ENCODE assay signal across 20 cellular contexts in the genomic region with DNA sequence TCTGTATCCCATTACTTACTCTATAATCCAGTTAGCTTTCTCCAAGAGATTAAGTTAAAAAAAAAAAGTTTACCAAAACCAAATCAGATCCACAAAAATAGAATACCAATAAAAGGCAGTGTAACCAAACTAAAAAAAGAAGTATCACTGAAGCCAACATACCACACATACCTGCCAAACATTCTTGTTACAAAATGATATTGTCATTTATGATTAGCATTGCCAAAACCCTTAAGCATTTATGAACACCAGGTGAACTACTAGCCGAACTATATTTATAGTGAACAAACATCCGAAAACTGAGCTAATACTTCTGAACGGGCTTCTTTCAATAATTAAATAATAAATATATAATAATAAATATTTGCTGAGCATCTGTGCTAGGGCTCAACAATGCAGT. TPM values are rescaled to one million over a fixed set of nuclear protein-coding genes. Genes with fewer than 3 reads are reported as not detected.
DNase-seq lines count a peak whose midpoint lies in the region; ATAC-seq and TF ChIP-seq lines count a peak whose summit lies in the region.
"Had no signal": no experiment of that assay in that cellular context is flagged by ENCODE, and none has a peak within 500 bp of the region (broad histone marks: within the 10 kb centered on the region; RNA-seq: fewer than 3 reads in every experiment).

No MANE protein-coding gene starts in this region.

- H3K9me3 ChIP-seq in heart left ventricle (no peaks in the 10 kb centered on the region), right atrium auricular region (no peaks in the 10 kb centered on the region), T-helper 17 cell (ENCODE audit: control insufficient read depth, low read length, poor library complexity, severe bottlenecking) (no peaks in the 10 kb centered on the region)
- H3K9me3 ChIP-seq: MG63 had no signal

- peak in 1 of 4 donors; percentile 50 for ATAC-seq in heart left ventricle
- ATAC-seq in T-helper 17 cell: no peak
- ATAC-seq in memory B cell (ENCODE audit: low read depth): no peak
- no peak for ATAC-seq in HG03139 (IDR thresholded peaks at IDR 0.05; ENCODE audit: unreplicated experiment)
- no peak for ATAC-seq in HG03097 (IDR thresholded peaks at IDR 0.05; ENCODE audit: low FRiP score, unreplicated experiment)
- ATAC-seq: GM23338, PC-3 had no signal

- H3K36me3 Mint-ChIP-seq in T-helper 17 cell (ENCODE audit: low read depth): peaks cover 7% of the 10 kb centered on the region
- H3K36me3 Mint-ChIP-seq in memory B cell: peaks cover 20% of the 10 kb centered on the region

- H3K4me1 Mint-ChIP-seq in T-helper 17 cell (peaks cover 21% of the 10 kb centered on the region), memory B cell (peaks cover 10% of the 10 kb centered on the region)

- no peaks in the 10 kb centered on the region for H3K9me3 Mint-ChIP-seq in memory B cell
- H3K9me3 Mint-ChIP-seq: CD4-positive, CD25-positive, alpha-beta regulatory T cell; GM23338; IgD-negative memory B cell had no signal

- TF ChIP-seq POLR2A in heart left ventricle (IDR thresholded peaks at IDR 0.05): no peak

- WGBS in heart left ventricle, 4 donors: 55 to 65% (median 63%) methylated on average over 3 of the region's 3 CpGs

- peak overlapping the region in 9 of 12 donors; percentile 9 to 51 (median 44) for H3K4me3 ChIP-seq in heart left ventricle
- H3K4me3 ChIP-seq in right atrium auricular region: no peak overlapping the region
- H3K4me3 ChIP-seq: GM23338, MG63 had no signal

- peak overlapping the region; percentile 80 for H3K27ac Mint-ChIP-seq in T-helper 17 cell
- H3K27ac Mint-ChIP-seq in memory B cell: peak overlapping the region; percentile 56
- H3K27ac Mint-ChIP-seq: GM23338, IgD-negative memory B cell had no signal

- peaks cover 0 to 17% (median 6%) of the 10 kb centered on the region in 12 donors for H3K4me1 ChIP-seq in heart left ventricle
- peaks cover 0 to 10% of the 10 kb centered on the region in 2 donors for H3K4me1 ChIP-seq in right atrium auricular region

- H3K27ac ChIP-seq in heart left ventricle (peak overlapping the region in 10 of 12 donors; percentile 5 to 80 (median 67)), right atrium auricular region (no peak overlapping the region)

- peaks cover 0 to 47% (median 25%) of the 10 kb centered on the region in 9 donors for H3K36me3 ChIP-seq in heart left ventricle
- peaks cover 16% of the 10 kb centered on the region for H3K36me3 ChIP-seq in right atrium auricular region

- H3K27me3 ChIP-seq in heart left ventricle (no peaks in the 10 kb centered on the region), right atrium auricular region (no peaks in the 10 kb centered on the region)
- H3K27me3 ChIP-seq: MG63 had no signal

- DNase-seq in heart left ventricle: no peak
- DNase-seq in right atrium auricular region (ENCODE audit: low spot score): no peak
- no peak for DNase-seq in T-helper 17 cell
- no peak for DNase-seq in memory B cell (ENCODE audit: low spot score in 2 of 2)
- no peak for DNase-seq in RKO (ENCODE audit: low spot score)
- DNase-seq: CD4-positive, CD25-positive, alpha-beta regulatory T cell; DND-41; HCEC 1CT; Kasumi-1; MG63; NCI-H187; NCI-H446; NCI-H526; PC-3; RPMI8226; SIG-M5 had no signal

- no peak for TF ChIP-seq CTCF in heart left ventricle (IDR thresholded peaks at IDR 0.05)
- no peak for TF ChIP-seq CTCF in right atrium auricular region (IDR thresholded peaks at IDR 0.05)

- no peak overlapping the region for H3K4me3 Mint-ChIP-seq in T-helper 17 cell
- H3K4me3 Mint-ChIP-seq in memory B cell: no peak overlapping the region
- H3K4me3 Mint-ChIP-seq: CD4-positive, CD25-positive, alpha-beta regulatory T cell; GM23338; IgD-negative memory B cell had no signal

- intact Hi-C loops in heart left ventricle (cut with DNase I): no loop called here

- H3K27me3 Mint-ChIP-seq in T-helper 17 cell (no peaks in the 10 kb centered on the region), memory B cell (no peaks in the 10 kb centered on the region)
- H3K27me3 Mint-ChIP-seq: CD4-positive, CD25-positive, alpha-beta regulatory T cell; IgD-negative memory B cell had no signal

RNA-seq across cellular contexts. Expression of gene EEF1AKMT1, which starts 59.1 kb away (rescaled TPM):
- total RNA-seq in heart left ventricle: 10 to 100 TPM in 2 of 9 donors, 1 to 10 TPM in 7; 4.5 to 10.2 (median 8.3) TPM
- polyA plus RNA-seq in heart left ventricle: 1 to 10 TPM; 8.8 to 8.9 TPM
- total RNA-seq in right atrium auricular region: 10 to 100 TPM; 11.1 to 12.5 TPM
- 1 to 10 TPM; 3.8 TPM for total RNA-seq in T-helper 17 cell

Comparison
In these comparisons a context has a peak if more than half of its experiments do, and no peak if none do; other contexts are left out.
1. H3K27ac ChIP-seq: peak in heart left ventricle (10 of 12); none in right atrium auricular region (0 of 2).
2. H3K4me3 ChIP-seq: peak in heart left ventricle (9 of 12); none in right atrium auricular region (0 of 2).